24 cellular contexts compared by ENCODE assay signal in genomic region chr2:29112379-29112778, GRCh38. TPM values are rescaled to one million over a fixed set of nuclear protein-coding genes. Genes with fewer than 3 reads are reported as not detected.
A peak's percentile ranks its signal among the peaks of the same experiment; 100 is the strongest.
DNase-seq lines count a peak whose midpoint lies in the region; ATAC-seq, FAIRE-seq and TF ChIP-seq lines count a peak whose summit lies in the region.
"Had no signal": no experiment of that assay in that cellular context is flagged by ENCODE, and none has a peak within 500 bp of the region (broad histone marks: within the 10 kb centered on the region; RNA-seq: fewer than 3 reads in every experiment).

No MANE protein-coding gene starts in this region.

- H3K23ac ChIP-seq in IMR-90 (ENCODE audit: low read depth, low read length): no peak overlapping the region

- CTCF ChIA-PET in A549 (lab: Yijun Ruan, JAX) (interaction anchor here (6.5 kb wide), 1 partner anchor 7 kb away, joined by 36 read pairs; no protein-coding TSS in a partner anchor), IMR-90 (lab: Yijun Ruan, JAX) (no interaction called here)

- no peak overlapping the region for H2BK5ac ChIP-seq in IMR-90 (ENCODE audit: low read depth, low read length, poor library complexity, severe bottlenecking)

- peaks cover 71% of the 10 kb centered on the region for H3K4me1 ChIP-seq in A549
- H3K4me1 ChIP-seq in IMR-90 (ENCODE audit: control insufficient read depth, insufficient read depth, low read length): peaks cover 30% of the 10 kb centered on the region
- peaks cover 53% of the 10 kb centered on the region for H3K4me1 ChIP-seq in osteoblast (ENCODE audit: insufficient read depth, low read length)
- peaks cover 21% of the 10 kb centered on the region for H3K4me1 ChIP-seq in BE2C

- H3K9me3 ChIP-seq in A549 (no peaks in the 10 kb centered on the region), IMR-90 (ENCODE audit: control insufficient read depth, insufficient read depth, low read length) (no peaks in the 10 kb centered on the region), osteoblast (ENCODE audit: low read depth, low read length) (no peaks in the 10 kb centered on the region), BE2C (no peaks in the 10 kb centered on the region)

- H3K27ac ChIP-seq in A549: peak overlapping the region; percentile 98 to 99; a peak in 4 of 6 replicates
- no peak overlapping the region for H3K27ac ChIP-seq in IMR-90 (ENCODE audit: insufficient read depth, low read length)
- peak overlapping the region; percentile 29 for H3K27ac ChIP-seq in cingulate gyrus (ENCODE audit: low read depth, low read length)
- H3K27ac ChIP-seq in osteoblast (ENCODE audit: low read depth, low read length): peak overlapping the region; percentile 86

- no peak overlapping the region for H2AFZ ChIP-seq in IMR-90 (replicated peaks; ENCODE audit: low read length, poor library complexity)
- H2AFZ ChIP-seq in osteoblast (ENCODE audit: low read length): no peak overlapping the region

- H3K79me2 ChIP-seq in osteoblast (ENCODE audit: insufficient read depth, low read length): peaks cover 16% of the 10 kb centered on the region

- no peak overlapping the region for H3K56ac ChIP-seq in IMR-90 (ENCODE audit: extremely low read depth, insufficient read depth, low read length)

- no peak overlapping the region for H3K18ac ChIP-seq in IMR-90 (ENCODE audit: low read depth, low read length)

- H3K9ac ChIP-seq in IMR-90 (ENCODE audit: low read depth, low read length): no peak overlapping the region
- H3K9ac ChIP-seq: BLaER1 treated with 17β-estradiol and CSF1 and Interleukin-3, amounts not matched to agents 10 nM and 100 nM had no signal

- H3K36me3 ChIP-seq in IMR-90 (ENCODE audit: control insufficient read depth, insufficient read depth, low read length): no peaks in the 10 kb centered on the region
- H3K36me3 ChIP-seq in osteoblast (ENCODE audit: insufficient read depth, low read length): no peaks in the 10 kb centered on the region
- no peaks in the 10 kb centered on the region for H3K36me3 ChIP-seq in BE2C
- H3K36me3 ChIP-seq: BLaER1 treated with 17β-estradiol and CSF1 and Interleukin-3, amounts not matched to agents 10 nM and 100 nM had no signal

- H3K9me1 ChIP-seq in IMR-90 (ENCODE audit: insufficient read depth, low read length): peaks cover 11% of the 10 kb centered on the region

- no peak for TF ChIP-seq POLR2A in A549 (IDR thresholded peaks at IDR 0.05; ENCODE audit: low read length)
- TF ChIP-seq POLR2A in IMR-90 (IDR thresholded peaks at IDR 0.05; ENCODE audit: low read depth, low read length): no peak

- peak overlapping the region; percentile 27; the same call in 1 of the 2 replicates for H3K4ac ChIP-seq in IMR-90 (ENCODE audit: low read depth, low read length)

- ATAC-seq in A549: no peak
- no peak for ATAC-seq in IMR-90 (ENCODE audit: low read depth)

- H4K20me1 ChIP-seq in IMR-90 (ENCODE audit: insufficient read depth, low read length): no peaks in the 10 kb centered on the region
- no peaks in the 10 kb centered on the region for H4K20me1 ChIP-seq in osteoblast (ENCODE audit: insufficient read depth, low read length)
- H4K20me1 ChIP-seq: BLaER1 treated with 17β-estradiol and CSF1 and Interleukin-3, amounts not matched to agents 10 nM and 100 nM had no signal

- no peak for TF ChIP-seq CTCF in A549 (IDR thresholded peaks at IDR 0.05)
- no peak for TF ChIP-seq CTCF in IMR-90 (conservative IDR thresholded peaks at IDR 0.05; ENCODE audit: low read depth, low read length)
- TF ChIP-seq CTCF in osteoblast (IDR thresholded peaks at IDR 0.05; ENCODE audit: extremely low read depth, low read depth, low read length): no peak
- TF ChIP-seq CTCF in BE2C (IDR thresholded peaks at IDR 0.05; ENCODE audit: low read depth, low read length): no peak

- TF ChIP-seq RAD21 in A549 (conservative IDR thresholded peaks at IDR 0.05 in 1 of 2, IDR thresholded peaks at IDR 0.05 in 1 of 2) (no peak), IMR-90 (IDR thresholded peaks at IDR 0.05; ENCODE audit: low read length) (no peak)

- H3K4me3 ChIP-seq in A549: no peak overlapping the region
- no peak overlapping the region for H3K4me3 ChIP-seq in IMR-90 (ENCODE audit: insufficient read depth, low read depth, low read length)
- H3K4me3 ChIP-seq in osteoblast (ENCODE audit: insufficient read depth, low read length): no peak overlapping the region
- no peak overlapping the region for H3K4me3 ChIP-seq in BE2C (ENCODE audit: low read depth, low read length)
- H3K4me3 ChIP-seq: BLaER1 treated with 17β-estradiol and CSF1 and Interleukin-3, amounts not matched to agents 10 nM and 100 nM had no signal

- H2BK15ac ChIP-seq in IMR-90 (ENCODE audit: low read depth, low read length): peak overlapping the region; percentile 85; the same call in 1 of the 3 replicates

- 0 out of 2 replicates have a peak overlapping the region, but pooled peaks have one; percentile 63 for H2BK120ac ChIP-seq in IMR-90 (ENCODE audit: low read depth, low read length)

- peaks cover 0 to 21% of the 10 kb centered on the region in 2 experiments; a peak in 2 of 4 replicates for H3K79me1 ChIP-seq in IMR-90 (ENCODE audit: low read depth in 1 of 2, low read length in 2 of 2)

- POLR2A ChIA-PET in A549 (lab: Yijun Ruan, JAX) (no interaction called here), IMR-90 (lab: Charles Lee; ENCODE audit: unreplicated experiment) (no interaction called here)

- 0 out of 2 replicates have a peak overlapping the region, but pooled peaks have one; percentile 27 for H2BK20ac ChIP-seq in IMR-90 (ENCODE audit: low read depth, low read length)

- H3K27me3 ChIP-seq in IMR-90 (ENCODE audit: control insufficient read depth, insufficient read depth, low read length): no peaks in the 10 kb centered on the region
- H3K27me3 ChIP-seq in osteoblast (ENCODE audit: insufficient read depth, low read length): no peaks in the 10 kb centered on the region
- no peaks in the 10 kb centered on the region for H3K27me3 ChIP-seq in BE2C
- H3K27me3 ChIP-seq: BLaER1 treated with 17β-estradiol and CSF1 and Interleukin-3, amounts not matched to agents 10 nM and 100 nM had no signal

- TF ChIP-seq EP300 in A549 (IDR thresholded peaks at IDR 0.05): no peak

- H3K4me2 ChIP-seq in A549 (no peak overlapping the region), IMR-90 (ENCODE audit: low read depth, low read length) (no peak overlapping the region), osteoblast (ENCODE audit: insufficient read depth, low read length) (no peak overlapping the region)

- H4K91ac ChIP-seq in IMR-90 (ENCODE audit: insufficient read depth, low read depth, low read length): 0 out of 2 replicates have a peak overlapping the region, but pooled peaks have one; percentile 4

- H4K8ac ChIP-seq in IMR-90 (ENCODE audit: low read depth in 2 of 2, low read length in 2 of 2): peak overlapping the region in 1 of 2 experiments; percentile 12; a peak in 1 of 4 replicates

- FAIRE-seq in A549 (lab: Jason Lieb, UNC): no peak
- FAIRE-seq: GM12891, H1 had no signal

- no peak overlapping the region for H4K5ac ChIP-seq in IMR-90 (ENCODE audit: low read depth, low read length)

- H2AK5ac ChIP-seq in IMR-90 (ENCODE audit: low read depth, low read length): no peak overlapping the region

- intact Hi-C loops in IMR-90 (cut with micrococcal nuclease): loop anchor here (5.0 kb wide), 1 partner anchor 130 kb away; the partner anchor contains the start of gene TOGARAM2

- dilution Hi-C loops in IMR-90 (cut with HindIII; ENCODE audit: low sequenced_read_pairs, unreplicated experiment): no loop called here

- H3K14ac ChIP-seq in IMR-90 (replicated peaks; ENCODE audit: low read depth, low read length): no peak overlapping the region

- BruUV-seq in IMR-90 (replicated peaks; lab: Mats Ljungman, UMichigan): no TSS peak

- DNase-seq in A549 (ENCODE audit: low read depth in 1 of 2, low spot score in 1 of 2) (no peak), IMR-90 (no peak), osteoblast (ENCODE audit: insufficient read length, low spot score, missing footprints) (no peak), BE2C (no peak), T1000 (lab: John Stamatoyannopoulos, UW) (no peak)
- DNase-seq in activated CD4-positive, alpha-beta T cell treated with anti-CD3 and anti-CD28 coated beads for 4 hours: no peak
- no peak for DNase-seq in activated naive CD4-positive, alpha-beta T cell treated with Interleukin-2 at 50 U/mL for 16 hours
- DNase-seq: CD4-positive, alpha-beta T cell; DMS53; NCI-H1092 treated with DMSO at 0.1 percent for 48 hours; NCI-H1436; NCI-H187; NCI-H345; NCI-H510A treated with DMSO at 0.1 percent for 48 hours; NCI-H774; SHP77 treated with DMSO at 0.1 percent for 48 hours had no signal

- no peak overlapping the region for H2AK9ac ChIP-seq in IMR-90 (replicated peaks; ENCODE audit: low read depth, low read length, poor library complexity)

- in situ Hi-C loops in IMR-90 (cut with MboI; ENCODE audit: low sequenced_read_pairs): no loop called here

TF ChIP-seq in A549, 52 proteins besides CTCF, POLR2A, EP300 and RAD21:
- peak; percentile 69 for TF ChIP-seq MAFK (IDR thresholded peaks at IDR 0.05; ENCODE audit: partially characterized antibody)
- no peak for TF ChIP-seq SREBF2 (IDR thresholded peaks at IDR 0.05)

TF ChIP-seq in IMR-90, 13 proteins besides CTCF, POLR2A, EP300 and RAD21 (continues in another document):
- TF ChIP-seq RFX5 (IDR thresholded peaks at IDR 0.05; ENCODE audit: low read depth, low read length) (no peak), SMC3 (IDR thresholded peaks at IDR 0.05; ENCODE audit: low read depth, low read length) (no peak)

RNA-seq across cellular contexts. Expression of gene CLIP4, which starts 2.8 kb away (rescaled TPM):
- polyA plus RNA-seq in A549 (2011; rRNA removed) (77.2 and 99.1 TPM in 2 replicates), A549 (2017; fragmentation: RNase III; extraction: RNeasy Plus Mini Kit Qiagen cat#74134 plus additional on column Dnase treatment) (38.6 to 53.6 TPM (median 51.1 TPM) in 3 replicates), IMR-90 (2012; rRNA removed) (26.8 and 29.7 TPM in 2 replicates)
- polyA plus RNA-seq in A549 (2012; cell fraction: cytosol; rRNA removed): 13.0 and 13.3 TPM in 2 replicates
- 16.3 and 25.3 TPM in 2 replicates for polyA plus RNA-seq in A549 (2012; cell fraction: nucleus; rRNA removed)
- 70.3 and 94.6 TPM in 2 replicates for polyA minus RNA-seq in A549 (2011; rRNA and poly(A)+ RNA removed)
- total RNA-seq in IMR-90 (2012; rRNA removed) (64.2 and 66.3 TPM in 2 replicates), osteoblast (124 and 136 TPM in 2 replicates)
- polyA plus RNA-seq in IMR-90 (2012; cell fraction: cytosol; rRNA removed): 5.5 and 8.4 TPM in 2 replicates
- polyA plus RNA-seq in IMR-90 (2012; cell fraction: nucleus; rRNA removed; ENCODE audit: low replicate concordance): 10.3 and 72.2 TPM in 2 replicates
- polyA plus RNA-seq in BE2C (2012; ENCODE audit: insufficient read depth, insufficient read length, low read depth): 13.5 TPM

RNA-seq across cellular contexts. Expression of gene PCARE, which starts 38.1 kb away (rescaled TPM):
- not detected in 2 replicates for polyA plus RNA-seq in A549 (2011; rRNA removed)
- not detected in 2 replicates for polyA plus RNA-seq in A549 (2012; cell fraction: cytosol; rRNA removed)
- not detected in 2 replicates for polyA plus RNA-seq in A549 (2012; cell fraction: nucleus; rRNA removed)
- not detected in 3 replicates for polyA plus RNA-seq in A549 (2017; fragmentation: RNase III; extraction: RNeasy Plus Mini Kit Qiagen cat#74134 plus additional on column Dnase treatment)
- polyA minus RNA-seq in A549 (2011; rRNA and poly(A)+ RNA removed): not detected in 2 replicates
- total RNA-seq in IMR-90 (2012; rRNA removed): not detected in 2 replicates
- polyA plus RNA-seq in IMR-90 (2012; rRNA removed): not detected in 2 replicates
- polyA plus RNA-seq in IMR-90 (2012; cell fraction: cytosol; rRNA removed): not detected in 2 replicates
- polyA plus RNA-seq in IMR-90 (2012; cell fraction: nucleus; rRNA removed; ENCODE audit: low replicate concordance): not detected in 2 replicates
- total RNA-seq in osteoblast: not detected in 2 replicates
- polyA plus RNA-seq in BE2C (2012; ENCODE audit: insufficient read depth, insufficient read length, low read depth): not detected
- total RNA-seq: A172; CD4-positive, alpha-beta T cell; Daoy; G401; H1 had no signal
- polyA plus RNA-seq: AG04450, H1 had no signal
